18 cellular contexts compared by ENCODE assay signal in genomic region chr9:36162211-36162610, GRCh38. TPM values are rescaled to one million over a fixed set of nuclear protein-coding genes. Genes with fewer than 3 reads are reported as not detected.
DNase-seq lines count a peak whose midpoint lies in the region; ATAC-seq, FAIRE-seq and TF ChIP-seq lines count a peak whose summit lies in the region.
"Had no signal": no experiment of that assay in that cellular context is flagged by ENCODE, and none has a peak within 500 bp of the region (broad histone marks: within the 10 kb centered on the region; RNA-seq: fewer than 3 reads in every experiment).

No MANE protein-coding gene starts in this region.

- H3K27me3 ChIP-seq in H7 (ENCODE audit: control insufficient read depth, insufficient read depth, low read length) (no peaks in the 10 kb centered on the region), astrocyte (ENCODE audit: insufficient read depth, low read length) (no peaks in the 10 kb centered on the region), smooth muscle cell (ENCODE audit: low read depth) (no peaks in the 10 kb centered on the region)
- H3K27me3 ChIP-seq: BLaER1, MG63 had no signal

- H3K9me3 Mint-ChIP-seq in astrocyte (ENCODE audit: unreplicated experiment): peaks cover 5% of the 10 kb centered on the region
- H3K9me3 Mint-ChIP-seq in T-helper 2 cell treated with Interferon-gamma antibody and Interleukin-4, amounts not matched to agents 5 μg/mL and 100 μg/mL, for 36 hours: peaks cover 6% of the 10 kb centered on the region
- H3K9me3 Mint-ChIP-seq: activated naive CD4-positive, alpha-beta T cell treated with anti-CD3 and anti-CD28 coated beads, Interleukin-2, amount 50 U/mL, for 24 hours had no signal

- H3K36me3 ChIP-seq in H7 (replicated peaks; ENCODE audit: control insufficient read depth, insufficient read depth, low read length): no peaks in the 10 kb centered on the region
- no peaks in the 10 kb centered on the region for H3K36me3 ChIP-seq in astrocyte (ENCODE audit: insufficient read depth, low read length)
- peaks cover 19% of the 10 kb centered on the region for H3K36me3 ChIP-seq in mesodermal cell (ENCODE audit: control insufficient read depth, insufficient read depth, low read length)
- H3K36me3 ChIP-seq in smooth muscle cell (ENCODE audit: low read depth): no peaks in the 10 kb centered on the region
- H3K36me3 ChIP-seq: MG63 had no signal

- H3K4me1 Mint-ChIP-seq in astrocyte (ENCODE audit: low read depth, unreplicated experiment): peaks cover 61% of the 10 kb centered on the region
- H3K4me1 Mint-ChIP-seq in T-helper 2 cell treated with Interferon-gamma antibody and Interleukin-4, amounts not matched to agents 5 μg/mL and 100 μg/mL, for 36 hours (ENCODE audit: low read depth): peaks cover 12% of the 10 kb centered on the region

- H3K27ac ChIP-seq in astrocyte (ENCODE audit: low read depth, low read length) (peak overlapping the region; percentile 93), mesodermal cell (ENCODE audit: low read depth, low read length, severe bottlenecking) (peak overlapping the region; percentile 98), smooth muscle cell (ENCODE audit: low read depth) (peak overlapping the region; percentile 86)
- H3K27ac ChIP-seq: BLaER1 had no signal

- no peak overlapping the region for H3K4me3 Mint-ChIP-seq in astrocyte (ENCODE audit: unreplicated experiment)
- H3K4me3 Mint-ChIP-seq in T-helper 2 cell treated with Interferon-gamma antibody and Interleukin-4, amounts not matched to agents 5 μg/mL and 100 μg/mL, for 36 hours: no peak overlapping the region
- H3K4me3 Mint-ChIP-seq: activated naive CD4-positive, alpha-beta T cell treated with anti-CD3 and anti-CD28 coated beads, Interleukin-2, amount 50 U/mL, for 24 hours had no signal

- 79 to 84% methylated on average over 8 to 14 of the region's 14 CpGs for WGBS in mesodermal cell (ENCODE audit: insufficient coverage in 2 of 2), 2 experiments
- 92% methylated on average over 14 of the region's 14 CpGs for WGBS in smooth muscle cell (ENCODE audit: low lambda C conversion rate)

- no peak for FAIRE-seq in astrocyte (lab: Jason Lieb, UNC)
- FAIRE-seq: HTR-8/SVneo, TTC549 had no signal

- TF ChIP-seq CTCF in astrocyte (IDR thresholded peaks at IDR 0.05; ENCODE audit: insufficient read depth, low read depth, low read length) (no peak), smooth muscle cell (IDR thresholded peaks at IDR 0.05; ENCODE audit: borderline replicate concordance, insufficient read depth, poor library complexity, severe bottlenecking) (no peak)

- peak overlapping the region; percentile 98 for H3K27ac Mint-ChIP-seq in astrocyte (ENCODE audit: unreplicated experiment)
- no peak overlapping the region for H3K27ac Mint-ChIP-seq in T-helper 2 cell treated with Interferon-gamma antibody and Interleukin-4, amounts not matched to agents 5 μg/mL and 100 μg/mL, for 36 hours
- H3K27ac Mint-ChIP-seq: activated naive CD4-positive, alpha-beta T cell treated with anti-CD3 and anti-CD28 coated beads, Interleukin-2, amount 50 U/mL, for 24 hours had no signal

- no peaks in the 10 kb centered on the region for H4K20me1 ChIP-seq in astrocyte (ENCODE audit: insufficient read depth, low read length)
- H4K20me1 ChIP-seq in smooth muscle cell (ENCODE audit: low read depth): no peaks in the 10 kb centered on the region
- H4K20me1 ChIP-seq: BLaER1 had no signal

- H3K79me2 ChIP-seq in astrocyte (ENCODE audit: insufficient read depth, low read length): no peaks in the 10 kb centered on the region
- no peaks in the 10 kb centered on the region for H3K79me2 ChIP-seq in smooth muscle cell (ENCODE audit: low read depth)

- peak; percentile 15 for DNase-seq in H7
- no peak for DNase-seq in astrocyte (ENCODE audit: low read depth)
- DNase-seq in smooth muscle cell (lab: John Stamatoyannopoulos, UW; ENCODE audit: unreplicated experiment): no peak
- DNase-seq in T-helper 2 cell treated with Interferon-gamma antibody and Interleukin-4, amounts not matched to agents 5 μg/mL and 100 μg/mL, for 36 hours (ENCODE audit: low spot score): no peak
- no peak for DNase-seq in NCI-H82 (lab: John Stamatoyannopoulos, UW)
- DNase-seq in T-helper 1 cell: no peak
- DNase-seq: activated T-cell treated with anti-CD3 and anti-CD28 coated beads, Interleukin-2, amount 50 U/mL, for 1 hour; hippocampal formation; MG63; NCI-H187 treated with DMSO at 0.1 percent for 48 hours; SHP77 treated with DMSO at 0.1 percent for 48 hours had no signal

- H3K4me1 ChIP-seq in astrocyte (ENCODE audit: insufficient read depth, low read length) (peaks cover 47% of the 10 kb centered on the region), mesodermal cell (ENCODE audit: control insufficient read depth, insufficient read depth, low read length, poor library complexity, severe bottlenecking) (peaks cover 31% of the 10 kb centered on the region), smooth muscle cell (ENCODE audit: low read depth) (peaks cover 27% of the 10 kb centered on the region)

- H3K36me3 Mint-ChIP-seq in astrocyte (ENCODE audit: low read depth, unreplicated experiment): peaks cover 19% of the 10 kb centered on the region
- peaks cover 39% of the 10 kb centered on the region for H3K36me3 Mint-ChIP-seq in T-helper 2 cell treated with Interferon-gamma antibody and Interleukin-4, amounts not matched to agents 5 μg/mL and 100 μg/mL, for 36 hours (ENCODE audit: low read depth)
- H3K36me3 Mint-ChIP-seq: activated naive CD4-positive, alpha-beta T cell treated with anti-CD3 and anti-CD28 coated beads, Interleukin-2, amount 50 U/mL, for 24 hours had no signal

- H3K27me3 Mint-ChIP-seq in astrocyte (ENCODE audit: low read depth, unreplicated experiment): no peaks in the 10 kb centered on the region
- H3K27me3 Mint-ChIP-seq in T-helper 2 cell treated with Interferon-gamma antibody and Interleukin-4, amounts not matched to agents 5 μg/mL and 100 μg/mL, for 36 hours (ENCODE audit: low read depth): no peaks in the 10 kb centered on the region
- H3K27me3 Mint-ChIP-seq: activated naive CD4-positive, alpha-beta T cell treated with anti-CD3 and anti-CD28 coated beads, Interleukin-2, amount 50 U/mL, for 24 hours had no signal

- H3F3A ChIP-seq in smooth muscle cell (ENCODE audit: low read depth): peaks cover 18% of the 10 kb centered on the region

- no peak overlapping the region for H3K4me3 ChIP-seq in H7 (ENCODE audit: insufficient read depth, low read depth, low read length)
- H3K4me3 ChIP-seq in astrocyte (ENCODE audit: insufficient read depth, low read depth, low read length): no peak overlapping the region
- no peak overlapping the region for H3K4me3 ChIP-seq in mesodermal cell (ENCODE audit: extremely low read depth, insufficient read depth, low read length, poor library complexity, severe bottlenecking)
- H3K4me3 ChIP-seq in smooth muscle cell: no peak overlapping the region
- H3K4me3 ChIP-seq: BLaER1, MG63 had no signal

- peak overlapping the region; percentile 73 for H3K4me2 ChIP-seq in astrocyte (ENCODE audit: low read length)
- peak overlapping the region; percentile 37 for H3K4me2 ChIP-seq in smooth muscle cell

- H2AFZ ChIP-seq in astrocyte (ENCODE audit: low read depth, low read length) (no peak overlapping the region), smooth muscle cell (ENCODE audit: low read depth) (no peak overlapping the region)

- no peak for ATAC-seq in HG03565 (IDR thresholded peaks at IDR 0.05; ENCODE audit: unreplicated experiment)
- ATAC-seq: left lobe of liver had no signal

- H3K9me3 ChIP-seq in astrocyte (ENCODE audit: insufficient read depth, low read depth, low read length) (no peaks in the 10 kb centered on the region), mesodermal cell (ENCODE audit: control insufficient read depth, low read length) (no peaks in the 10 kb centered on the region), smooth muscle cell (replicated peaks; ENCODE audit: low read depth) (no peaks in the 10 kb centered on the region)

- no peak overlapping the region for H3K9ac ChIP-seq in astrocyte (ENCODE audit: low read length)
- H3K9ac ChIP-seq in smooth muscle cell (ENCODE audit: low read depth): peak overlapping the region; percentile 37
- H3K9ac ChIP-seq: BLaER1 had no signal

RNA-seq across cellular contexts. Expression of gene CCIN, which starts 7.0 kb away (rescaled TPM):
- 0.17 TPM in 1 of 2 replicates, not detected in the other for total RNA-seq in H7 (2014; rRNA removed; shearing (Covaris generic))
- total RNA-seq in astrocyte (1.1 and 1.9 TPM in 2 replicates), smooth muscle cell (0.31 TPM in 1 of 2 replicates, not detected in the other)
- 0.22 TPM for polyA plus RNA-seq in mesodermal cell (2013, experiment 1 of 2)
- polyA plus RNA-seq in mesodermal cell (2013, experiment 2 of 2): 0.20 TPM
- 0.14 and 1.3 TPM in 2 replicates for polyA plus RNA-seq in smooth muscle cell
- total RNA-seq: left lobe of liver had no signal

RNA-seq across cellular contexts. Expression of gene GLIPR2, which starts 25.7 kb away (rescaled TPM):
- total RNA-seq in H7 (2014; rRNA removed; shearing (Covaris generic)): 2.7 and 9.1 TPM in 2 replicates
- total RNA-seq in astrocyte: 150 and 157 TPM in 2 replicates
- 37.2 TPM for polyA plus RNA-seq in mesodermal cell (2013, experiment 1 of 2)
- 41.1 TPM for polyA plus RNA-seq in mesodermal cell (2013, experiment 2 of 2)
- total RNA-seq in smooth muscle cell: 30.7 and 35.8 TPM in 2 replicates
- 91.1 and 121 TPM in 2 replicates for polyA plus RNA-seq in smooth muscle cell

RNA-seq across cellular contexts. Expression of gene CLTA, which starts 28.5 kb away (rescaled TPM):
- 222 TPM in 2 replicates for total RNA-seq in H7 (2014; rRNA removed; shearing (Covaris generic))
- total RNA-seq in astrocyte (386 and 424 TPM in 2 replicates), smooth muscle cell (226 and 246 TPM in 2 replicates)
- 290 TPM for polyA plus RNA-seq in mesodermal cell (2013, experiment 1 of 2)
- polyA plus RNA-seq in mesodermal cell (2013, experiment 2 of 2): 289 TPM
- polyA plus RNA-seq in smooth muscle cell: 206 and 239 TPM in 2 replicates
